8 cellular contexts compared by ENCODE assay signal in the genomic region with DNA sequence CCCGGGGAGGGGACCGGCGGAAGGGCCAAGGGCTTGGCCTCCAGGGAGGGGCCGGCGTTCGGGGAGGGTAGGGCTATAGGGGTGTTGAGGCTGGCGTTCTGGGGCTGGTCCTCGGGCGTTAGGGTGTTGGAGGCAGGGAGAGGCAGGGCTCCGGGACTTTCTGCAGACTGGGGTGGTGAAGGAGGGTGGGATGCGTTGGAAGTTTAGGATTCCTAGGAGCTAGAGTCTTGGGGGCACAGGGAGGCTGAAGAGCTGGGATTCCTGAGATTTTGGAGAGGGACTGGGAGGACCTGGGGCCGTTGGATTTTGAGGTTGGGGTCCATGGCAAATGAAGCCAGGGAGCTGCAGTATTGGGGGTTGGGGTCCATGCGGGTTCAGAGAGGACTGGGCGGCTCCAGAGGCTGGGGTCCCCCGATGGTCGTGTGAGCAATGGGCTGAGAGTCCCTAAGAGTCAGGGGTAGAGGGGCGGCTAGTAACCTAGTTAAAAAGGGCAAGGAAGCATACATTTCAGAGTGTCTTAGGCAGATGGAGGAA. TPM values are rescaled to one million over a fixed set of nuclear protein-coding genes. Genes with fewer than 3 reads are reported as not detected.
A peak's percentile ranks its signal among the peaks of the same experiment; 100 is the strongest.
DNase-seq lines count a peak whose midpoint lies in the region; ATAC-seq and TF ChIP-seq lines count a peak whose summit lies in the region.

No MANE protein-coding gene starts in this region.

- H3K36me3 Mint-ChIP-seq in Caco-2 (ENCODE audit: insufficient read depth, unreplicated experiment) (peaks cover 40% of the 10 kb centered on the region), memory B cell (peaks cover 13% of the 10 kb centered on the region)

- 1% methylated on average over 17 of the region's 17 CpGs for WGBS in aorta, 2 donors

- no peaks in the 10 kb centered on the region for H3K9me3 ChIP-seq in Caco-2
- H3K9me3 ChIP-seq in aorta (ENCODE audit: control insufficient read depth, low read length): no peaks in the 10 kb centered on the region

- in situ Hi-C loops in astrocyte of the spinal cord (cut with HindIII; ENCODE audit: low sequenced_read_pairs): no loop called here

- POLR2A ChIA-PET in Caco-2 (lab: Charles Lee): no interaction called here
- POLR2A ChIA-PET in GM10248 (lab: Yijun Ruan, JAX): no interaction called here

- H3K27me3 Mint-ChIP-seq in Caco-2 (ENCODE audit: insufficient read depth, unreplicated experiment): no peaks in the 10 kb centered on the region
- no peaks in the 10 kb centered on the region for H3K27me3 Mint-ChIP-seq in memory B cell

- intact Hi-C loops in Caco-2 (cut with micrococcal nuclease; ENCODE audit: unreplicated experiment): no loop called here
- intact Hi-C loops in aorta (cut with DNase I): loop anchor here in 1 of 2 donors (5.0 kb wide), 1 partner anchor 129 kb away; a partner anchor contains a TSS

- H3K9me3 Mint-ChIP-seq in Caco-2 (ENCODE audit: unreplicated experiment) (no peaks in the 10 kb centered on the region), memory B cell (no peaks in the 10 kb centered on the region)

- no TSS peak for BruUV-seq in Caco-2 (replicated peaks; lab: Mats Ljungman, UMichigan)

- ATAC-seq in HG03460 (IDR thresholded peaks at IDR 0.05; ENCODE audit: unreplicated experiment): peak; percentile 31
- no peak for ATAC-seq in memory B cell (ENCODE audit: low read depth)
- no peak for ATAC-seq in aorta (ENCODE audit: low FRiP score)

- peaks cover 3% of the 10 kb centered on the region; the same call in 1 of the 2 replicates for H3K36me3 ChIP-seq in Caco-2 (ENCODE audit: control insufficient read depth, insufficient read depth, low read length)
- peaks cover 0 to 1% of the 10 kb centered on the region in 2 donors for H3K36me3 ChIP-seq in aorta (ENCODE audit: control insufficient read depth in 1 of 2, insufficient read depth in 2 of 2, low read length in 1 of 2)

- TF ChIP-seq CTCF in Caco-2 (IDR thresholded peaks at IDR 0.05; ENCODE audit: insufficient read depth in 1 of 2, low read depth in 1 of 2, low read length in 1 of 2, severe bottlenecking in 1 of 2, unreplicated experiment in 1 of 2): no peak
- TF ChIP-seq CTCF in astrocyte of the spinal cord (IDR thresholded peaks at IDR 0.05; ENCODE audit: low read depth, low read length): no peak
- no peak for TF ChIP-seq CTCF in GM10248 (IDR thresholded peaks at IDR 0.05; ENCODE audit: control extremely low read depth, extremely low read depth, low read depth, missing control alignments)

- CTCF ChIA-PET in Caco-2 (lab: Charles Lee) (no interaction called here), GM10248 (lab: Yijun Ruan, JAX) (interaction anchor here (0.6 kb wide), 1 partner anchor 26 kb away, joined by 3 read pairs; no protein-coding TSS in a partner anchor)

- DNase-seq in Caco-2: no peak
- DNase-seq in astrocyte of the spinal cord (ENCODE audit: low read depth, low spot score): no peak
- DNase-seq in memory B cell (ENCODE audit: low spot score in 2 of 2): no peak
- no peak for DNase-seq in aorta
- DNase-seq in GM10248 (ENCODE audit: extremely low spot score): no peak
- DNase-seq in DMS 273 (lab: John Stamatoyannopoulos, UW; ENCODE audit: unreplicated experiment): no peak
- DNase-seq in NK-92 (lab: John Stamatoyannopoulos, UW; ENCODE audit: unreplicated experiment): no peak

- H3K4me1 ChIP-seq in Caco-2 (no peaks in the 10 kb centered on the region), aorta (ENCODE audit: control insufficient read depth in 1 of 2, insufficient read depth in 2 of 2, low read length in 2 of 2) (peaks cover 0 to 1% of the 10 kb centered on the region in 2 donors)

- peak overlapping the region in 1 of 2 donors; percentile 32 for H3K27ac ChIP-seq in aorta (ENCODE audit: low read depth in 1 of 2, low read length in 2 of 2)

- H3K27ac Mint-ChIP-seq in Caco-2 (ENCODE audit: unreplicated experiment): peak overlapping the region; percentile 92
- peak overlapping the region; percentile 86 for H3K27ac Mint-ChIP-seq in memory B cell

- H3K4me3 ChIP-seq in Caco-2 (ENCODE audit: low read depth, low read length) (peak overlapping the region; percentile 91), astrocyte of the spinal cord (ENCODE audit: low read depth, low read length) (peak overlapping the region; percentile 74), aorta (ENCODE audit: low read length in 2 of 2) (peak overlapping the region; percentile 80 to 89)

- H3K4me3 Mint-ChIP-seq in Caco-2 (ENCODE audit: unreplicated experiment) (peak overlapping the region; percentile 88), memory B cell (peak overlapping the region; percentile 96)

- H3K4me1 Mint-ChIP-seq in Caco-2 (ENCODE audit: low read depth, unreplicated experiment) (peaks cover 7% of the 10 kb centered on the region), memory B cell (peaks cover 17% of the 10 kb centered on the region)

- H3K27me3 ChIP-seq in Caco-2 (replicated peaks; ENCODE audit: control insufficient read depth, insufficient read depth, low read length) (no peaks in the 10 kb centered on the region), aorta (ENCODE audit: control insufficient read depth in 1 of 2, insufficient read depth in 2 of 2, low read length in 1 of 2) (no peaks in the 10 kb centered on the region)

RNA-seq across cellular contexts. Expression of a gene that starts 0.7 kb away (rescaled TPM):
- total RNA-seq in Caco-2 (2022) (50.6 and 58.2 TPM in 2 replicates), aorta (10 to 100 TPM; 21.5 to 38.5 TPM)
- polyA plus RNA-seq in aorta: 10 to 100 TPM in 1 of 2 donors, 1 to 10 TPM in 1; 6.9 to 37.7 TPM

RNA-seq across cellular contexts. Expression of a gene that starts 19.7 kb away (rescaled TPM):
- total RNA-seq in Caco-2 (2022) (not detected in 2 replicates), aorta (under 1 TPM; 0.63 to 0.71 TPM)
- under 1 TPM in 1 of 2 donors, not detected in 1; 0.10 TPM for polyA plus RNA-seq in aorta

RNA-seq across cellular contexts. Expression of a gene that starts 23.1 kb away (rescaled TPM):
- total RNA-seq in Caco-2 (2022): 55.3 and 61.3 TPM in 2 replicates
- total RNA-seq in aorta: 10 to 100 TPM; 20.9 to 25.1 TPM
- 100 to 1,000 TPM in 1 of 2 donors, 10 to 100 TPM in 1; 11.8 to 112 TPM for polyA plus RNA-seq in aorta

RNA-seq across cellular contexts. Expression of a gene that starts 26.4 kb away (rescaled TPM):
- total RNA-seq in Caco-2 (2022): 22.9 and 24.2 TPM in 2 replicates
- total RNA-seq in aorta: 10 to 100 TPM; 11.5 to 18.8 TPM
- polyA plus RNA-seq in aorta: 10 to 100 TPM; 18.3 to 30.0 TPM

RNA-seq across cellular contexts. Expression of a gene that starts 33.4 kb away (rescaled TPM):
- 1.7 and 3.2 TPM in 2 replicates for total RNA-seq in Caco-2 (2022)
- 10 to 100 TPM; 16.7 to 17.8 TPM for total RNA-seq in aorta
- 100 to 1,000 TPM in 1 of 2 donors, 1 to 10 TPM in 1; 9.0 to 155 TPM for polyA plus RNA-seq in aorta
